Comparison of ENCODE assay signal across 8 cellular contexts in genomic region chrX:41265615-41266014, GRCh38.
DNase-seq lines count a peak whose midpoint lies in the region; ATAC-seq, FAIRE-seq and TF ChIP-seq lines count a peak whose summit lies in the region.

No MANE protein-coding gene starts in this region.

- DNase-seq in Caki2 (ENCODE audit: low read depth) = peak; percentile 53
- DNase-seq in T-helper 2 cell = peak in 4 of 5 experiments; percentile 16 to 90 (median 33)
- no peak for DNase-seq in mammary epithelial cell
- DNase-seq in putamen (ENCODE audit: low spot score) = peak; percentile 5
- no peak for DNase-seq in DMS79 treated with DMSO at 0.1 percent for 48 hours (lab: John Stamatoyannopoulos, UW)
- no peak for DNase-seq in NCI-H1092 treated with DMSO at 0.1 percent for 48 hours (lab: John Stamatoyannopoulos, UW)
- DNase-seq in RCC 7860 (ENCODE audit: low spot score) = no peak

- H2AFZ ChIP-seq in mammary epithelial cell (ENCODE audit: low read depth, low read length) = peak overlapping the region; percentile 43

- no peaks in the 10 kb centered on the region for H3K9me3 ChIP-seq in mammary epithelial cell (replicated peaks; ENCODE audit: insufficient read depth, low read length)

- no peak for ATAC-seq in GM18519 (IDR thresholded peaks at IDR 0.05; ENCODE audit: low FRiP score, unreplicated experiment)

- dilution Hi-C loops in mammary epithelial cell (cut with HindIII; ENCODE audit: low sequenced_read_pairs) = no loop called here

- no TSS peak for BruUV-seq in mammary epithelial cell (replicated peaks; lab: Mats Ljungman, UMichigan)

- in situ Hi-C loops in Caki2 (cut with HindIII; ENCODE audit: low pct_unique_long_range_greater_than_20kb, low sequenced_read_pairs) = no loop called here
- in situ Hi-C loops in mammary epithelial cell (cut with MboI; ENCODE audit: low sequenced_read_pairs in 2 of 2) = no loop called here

- FAIRE-seq in RCC 7860 (lab: Jason Lieb, UNC) = no peak

- H4K20me1 ChIP-seq in mammary epithelial cell (ENCODE audit: insufficient read depth, low read length) = no peaks in the 10 kb centered on the region

- H3K36me3 ChIP-seq in mammary epithelial cell (ENCODE audit: insufficient read depth, low read length) = no peaks in the 10 kb centered on the region

- CTCF ChIA-PET in mammary epithelial cell (lab: Charles Lee; ENCODE audit: low non-redundant PET) = no interaction called here

- no peaks in the 10 kb centered on the region for H3K79me2 ChIP-seq in mammary epithelial cell (ENCODE audit: insufficient read depth, low read length)

- H3K27ac ChIP-seq in mammary epithelial cell (ENCODE audit: insufficient read depth, low read depth, low read length) = no peak overlapping the region

- H3K27me3 ChIP-seq in mammary epithelial cell (ENCODE audit: insufficient read depth, low read length) = no peaks in the 10 kb centered on the region

- intact Hi-C loops in mammary epithelial cell (cut with micrococcal nuclease) = no loop called here

- peak overlapping the region; percentile 47 for H3K4me2 ChIP-seq in mammary epithelial cell (ENCODE audit: insufficient read depth, low read depth, low read length)

- no peak for TF ChIP-seq CTCF in mammary epithelial cell (conservative IDR thresholded peaks at IDR 0.05 in 1 of 2, IDR thresholded peaks at IDR 0.05 in 1 of 2; ENCODE audit: extremely low read depth in 1 of 2, insufficient read depth in 1 of 2, low read depth in 1 of 2, low read length in 2 of 2)

- 45% methylated on average over 8 of the region's 8 CpGs for WGBS in mammary epithelial cell (ENCODE audit: low coverage, missing lambda C conversion rate)

- no peak overlapping the region for H3K4me3 ChIP-seq in mammary epithelial cell (replicated peaks in 1 of 3; ENCODE audit: insufficient read depth in 1 of 3, low read depth in 2 of 3, low read length in 3 of 3)

- H3K4me1 ChIP-seq in mammary epithelial cell (ENCODE audit: insufficient read depth, low read length) = no peaks in the 10 kb centered on the region

- H3K9ac ChIP-seq in mammary epithelial cell (ENCODE audit: insufficient read depth, low read length) = no peak overlapping the region

Comparison
In these comparisons a context has a peak if more than half of its experiments do, and no peak if none do; other contexts are left out.
1. DNase-seq: peak in Caki2 (single experiment), T-helper 2 cell (4 of 5) and putamen (single experiment); none in mammary epithelial cell (single experiment), DMS79 treated with DMSO at 0.1 percent for 48 hours (single experiment), NCI-H1092 treated with DMSO at 0.1 percent for 48 hours (single experiment) and RCC 7860 (single experiment).